28 cellular contexts compared by ENCODE assay signal in the genomic region with DNA sequence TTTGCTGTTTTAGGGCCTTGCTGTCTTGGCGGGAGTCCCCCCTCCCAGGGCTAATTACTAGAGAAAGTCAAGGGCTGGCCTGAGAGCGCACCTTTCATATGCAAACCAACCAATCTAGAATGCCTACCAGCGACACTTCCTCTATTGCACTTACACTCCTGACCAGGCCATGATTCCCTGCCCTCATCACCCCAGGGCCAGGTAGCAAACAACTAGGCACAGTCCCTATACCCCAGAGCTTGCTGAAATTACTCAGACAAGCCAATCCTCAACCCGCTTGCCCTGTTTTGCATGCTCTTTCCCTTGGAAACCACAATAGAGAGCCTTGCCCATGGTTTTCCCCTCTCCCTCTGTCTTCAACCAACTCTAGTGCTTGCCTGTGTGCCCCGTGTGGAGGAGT.
DNase-seq lines count a peak whose midpoint lies in the region; ATAC-seq, FAIRE-seq and TF ChIP-seq lines count a peak whose summit lies in the region.
"Had no signal": no experiment of that assay in that cellular context is flagged by ENCODE, and none has a peak within 500 bp of the region (broad histone marks: within the 10 kb centered on the region; RNA-seq: fewer than 3 reads in every experiment).

No MANE protein-coding gene starts in this region.

- H3K4me3 Mint-ChIP-seq in neural progenitor cell = no peak overlapping the region
- H3K4me3 Mint-ChIP-seq in CD8-positive, alpha-beta memory T cell = no peak overlapping the region
- H3K4me3 Mint-ChIP-seq: central memory CD8-positive, alpha-beta T cell; mesothelial cell of epicardium; naive thymus-derived CD4-positive, alpha-beta T cell; stimulated activated memory B cell treated with anti-CD40 and anti-IgM and Interleukin-4, amounts not matched to agents 10 μg/mL and 1 μg/mL and 100 μg/mL, for 72 hours; T-helper 17 cell had no signal

- BruUV-seq in K562 (replicated peaks; lab: Mats Ljungman, UMichigan) = no TSS peak

- H3K9me1 ChIP-seq in K562 (ENCODE audit: control insufficient read depth, insufficient read depth, low read length) = no peaks in the 10 kb centered on the region

- no peak for TF ChIP-seq EP300 in K562 (IDR thresholded peaks at IDR 0.05; ENCODE audit: low read length)

- H3K9me3 ChIP-seq in HUES48 (ENCODE audit: control insufficient read depth, insufficient read depth, low read length) (no peaks in the 10 kb centered on the region), K562 (replicated peaks; ENCODE audit: control insufficient read depth, insufficient read depth, low read depth, low read length) (no peaks in the 10 kb centered on the region), neural progenitor cell (ENCODE audit: low read depth) (no peaks in the 10 kb centered on the region)
- H3K9me3 ChIP-seq in CD8-positive, alpha-beta memory T cell (ENCODE audit: low read length) = no peaks in the 10 kb centered on the region
- H3K9me3 ChIP-seq: gastrocnemius medialis, left ventricle myocardium inferior, psoas muscle had no signal

- H3K79me2 ChIP-seq in K562 (ENCODE audit: control insufficient read depth, insufficient read depth, low read length) = no peaks in the 10 kb centered on the region
- H3K79me2 ChIP-seq in neural progenitor cell (ENCODE audit: low read depth) = no peaks in the 10 kb centered on the region
- H3K79me2 ChIP-seq: hepatocyte had no signal

- no peak for DNase-seq in GM12891 (ENCODE audit: insufficient read length, low spot score)
- DNase-seq in K562 (ENCODE audit: extremely low read depth in 1 of 4, low spot score in 3 of 4) = no peak
- DNase-seq in neural progenitor cell (ENCODE audit: low spot score) = no peak
- no peak for DNase-seq in NCI-H446 treated with DMSO at 0.1 percent for 48 hours (lab: John Stamatoyannopoulos, UW)
- DNase-seq in NCI-H524 treated with DMSO at 0.1 percent for 48 hours (lab: John Stamatoyannopoulos, UW) = no peak
- no peak for DNase-seq in CD8-positive, alpha-beta memory T cell
- DNase-seq in RWPE1 (ENCODE audit: low spot score) = no peak
- DNase-seq: activated CD4-positive, CD25-positive, alpha-beta regulatory T cell treated with anti-CD3 and anti-CD28 coated beads, Interleukin-2, amount 50 U/mL, for 72 hours; activated effector memory CD4-positive, alpha-beta T cell treated with anti-CD3 and anti-CD28 coated beads, Interleukin-2, amount 50 U/mL, for 16 hours; C1 segment of cervical spinal cord; DMS79; gastrocnemius medialis; HCEC 1CT; left ventricle myocardium inferior; naive thymus-derived CD4-positive, alpha-beta T cell; NCI-H1105 treated with DMSO at 0.1 percent for 48 hours; NCI-H1930; occipital lobe; psoas muscle; stimulated activated CD4-positive, alpha-beta T cell treated with anti-CD3 and anti-CD28 coated beads, Interleukin-4, amount 100 ng/mL, for 4 hours; T-helper 17 cell had no signal

- peaks cover 4% of the 10 kb centered on the region for H3K27me3 Mint-ChIP-seq in neural progenitor cell (ENCODE audit: insufficient read depth, low read depth)
- peaks cover 6 to 9% of the 10 kb centered on the region in 2 donors for H3K27me3 Mint-ChIP-seq in CD8-positive, alpha-beta memory T cell

- no peak for ATAC-seq in K562
- ATAC-seq: gastrocnemius medialis; naive thymus-derived CD4-positive, alpha-beta T cell; psoas muscle; SK-N-SH treated with all-trans-retinoic acid at 6 μM for 48 hours; stimulated activated memory B cell treated with anti-CD40 and anti-IgM and Interleukin-4, amounts not matched to agents 10 μg/mL and 1 μg/mL and 100 μg/mL, for 72 hours; T-helper 17 cell had no signal

- in situ Hi-C loops in K562 (cut with MboI) = loop anchor here (5.0 kb wide), 1 partner anchor 34 kb away; no protein-coding TSS in a partner anchor

- TF ChIP-seq POLR2A in GM12891 (IDR thresholded peaks at IDR 0.05; ENCODE audit: low read depth, low read length) = no peak
- no peak for TF ChIP-seq POLR2A in K562 (conservative IDR thresholded peaks at IDR 0.05)

- H3K4me3 ChIP-seq in HUES48 (ENCODE audit: low read depth, low read length) = no peak overlapping the region
- no peak overlapping the region for H3K4me3 ChIP-seq in K562
- no peak overlapping the region for H3K4me3 ChIP-seq in neural progenitor cell
- no peak overlapping the region for H3K4me3 ChIP-seq in CD8-positive, alpha-beta memory T cell (ENCODE audit: low read length)
- H3K4me3 ChIP-seq: gastrocnemius medialis, hepatocyte, left ventricle myocardium inferior, psoas muscle had no signal

- H3K4me1 ChIP-seq in HUES48 (ENCODE audit: control insufficient read depth, insufficient read depth, low read length) = peaks cover 44% of the 10 kb centered on the region
- no peaks in the 10 kb centered on the region for H3K4me1 ChIP-seq in K562 (replicated peaks in 1 of 2; ENCODE audit: control insufficient read depth in 2 of 2, insufficient read depth in 2 of 2, low read length in 2 of 2)
- peaks cover 35% of the 10 kb centered on the region for H3K4me1 ChIP-seq in neural progenitor cell
- H3K4me1 ChIP-seq in CD8-positive, alpha-beta memory T cell (ENCODE audit: insufficient read depth, low read length) = no peaks in the 10 kb centered on the region

- POLR2A ChIA-PET in K562 (lab: Yijun Ruan, JAX) = no interaction called here
- POLR2A ChIA-PET in CD8-positive, alpha-beta memory T cell (lab: Charles Lee) = no interaction called here
- POLR2A ChIA-PET in RWPE1 (lab: Yijun Ruan, JAX; ENCODE audit: low non-redundant PET) = no interaction called here

- TF ChIP-seq CTCF in K562 (IDR thresholded peaks at IDR 0.05 in 2 of 3, conservative IDR thresholded peaks at IDR 0.05 in 1 of 3; ENCODE audit: insufficient read depth in 2 of 3, low read depth in 1 of 3, low read length in 3 of 3) (no peak), neural progenitor cell (IDR thresholded peaks at IDR 0.05) (no peak), RWPE1 (conservative IDR thresholded peaks at IDR 0.05; ENCODE audit: low read depth) (no peak)

- H3K9me3 Mint-ChIP-seq in neural progenitor cell = no peaks in the 10 kb centered on the region
- H3K9me3 Mint-ChIP-seq in CD8-positive, alpha-beta memory T cell = no peaks in the 10 kb centered on the region
- H3K9me3 Mint-ChIP-seq: central memory CD8-positive, alpha-beta T cell; naive thymus-derived CD4-positive, alpha-beta T cell; stimulated activated memory B cell treated with anti-CD40 and anti-IgM and Interleukin-4, amounts not matched to agents 10 μg/mL and 1 μg/mL and 100 μg/mL, for 72 hours had no signal

- no peak for TF ChIP-seq RAD21 in K562 (CRISPR knock-in tag; conservative IDR thresholded peaks at IDR 0.05 in 1 of 2, IDR thresholded peaks at IDR 0.05 in 1 of 2)

- WGBS in K562 (ENCODE audit: insufficient coverage, low coverage, missing lambda C conversion rate) = 5% methylated on average over 5 of the region's 5 CpGs

- intact Hi-C loops in K562 (cut with micrococcal nuclease) = loop anchor here (10.0 kb wide), 1 partner anchor 442 kb away; no protein-coding TSS in a partner anchor

- peak overlapping the region; percentile 84 for H3K27ac ChIP-seq in HUES48 (ENCODE audit: low read depth, low read length)
- no peak overlapping the region for H3K27ac ChIP-seq in K562 (ENCODE audit: extremely low read depth, low read depth, low read length)
- no peak overlapping the region for H3K27ac ChIP-seq in neural progenitor cell
- H3K27ac ChIP-seq in CD8-positive, alpha-beta memory T cell (ENCODE audit: low read depth, low read length) = no peak overlapping the region
- H3K27ac ChIP-seq in RWPE1 = no peak overlapping the region
- H3K27ac ChIP-seq: gastrocnemius medialis, hepatocyte, left ventricle myocardium inferior, psoas muscle had no signal

- H3K4me2 ChIP-seq in K562 (ENCODE audit: insufficient read depth, low read length) (no peak overlapping the region), neural progenitor cell (no peak overlapping the region)
- H3K4me2 ChIP-seq: hepatocyte had no signal

- no peaks in the 10 kb centered on the region for H3K27me3 ChIP-seq in HUES48 (ENCODE audit: control insufficient read depth, insufficient read depth, low read length)
- H3K27me3 ChIP-seq in K562 (ENCODE audit: control insufficient read depth in 2 of 2, insufficient read depth in 2 of 2, low read length in 2 of 2) = peaks cover 38 to 66% of the 10 kb centered on the region in 2 experiments
- H3K27me3 ChIP-seq in neural progenitor cell = no peaks in the 10 kb centered on the region
- H3K27me3 ChIP-seq in CD8-positive, alpha-beta memory T cell (ENCODE audit: insufficient read depth, low read length, poor library complexity, severe bottlenecking) = no peaks in the 10 kb centered on the region
- H3K27me3 ChIP-seq: gastrocnemius medialis, hepatocyte had no signal

- FAIRE-seq in GM12891 (lab: Jason Lieb, UNC) (no peak), K562 (lab: Jason Lieb, UNC) (no peak)
- FAIRE-seq: islet of Langerhans had no signal

- peaks cover 34% of the 10 kb centered on the region for H3K4me1 Mint-ChIP-seq in neural progenitor cell
- peaks cover 13 to 20% (median 17%) of the 10 kb centered on the region in 3 donors for H3K4me1 Mint-ChIP-seq in CD8-positive, alpha-beta memory T cell

- peaks cover 25% of the 10 kb centered on the region for H3F3A ChIP-seq in neural progenitor cell (ENCODE audit: low read depth)

- CTCF ChIA-PET in K562 (lab: Yijun Ruan, JAX; ENCODE audit: low intra/inter-chr PET ratio) (no interaction called here), RWPE1 (lab: Yijun Ruan, JAX) (no interaction called here)
- CTCF ChIA-PET in CD8-positive, alpha-beta memory T cell (lab: Charles Lee) = no interaction called here

- peak overlapping the region; percentile 64 for H3K27ac Mint-ChIP-seq in neural progenitor cell
- H3K27ac Mint-ChIP-seq in CD8-positive, alpha-beta memory T cell = no peak overlapping the region
- H3K27ac Mint-ChIP-seq: mesothelial cell of epicardium; naive thymus-derived CD4-positive, alpha-beta T cell; stimulated activated memory B cell treated with anti-CD40 and anti-IgM and Interleukin-4, amounts not matched to agents 10 μg/mL and 1 μg/mL and 100 μg/mL, for 72 hours; T-helper 17 cell had no signal

- H3K9ac ChIP-seq in HUES48 (ENCODE audit: low read depth, low read length) (no peak overlapping the region), K562 (ENCODE audit: insufficient read depth in 1 of 2, low read depth in 2 of 2, low read length in 2 of 2) (no peak overlapping the region), neural progenitor cell (no peak overlapping the region)

- no peaks in the 10 kb centered on the region for H3K36me3 Mint-ChIP-seq in neural progenitor cell
- H3K36me3 Mint-ChIP-seq in CD8-positive, alpha-beta memory T cell = no peaks in the 10 kb centered on the region
- H3K36me3 Mint-ChIP-seq: mesothelial cell of epicardium; naive thymus-derived CD4-positive, alpha-beta T cell; stimulated activated memory B cell treated with anti-CD40 and anti-IgM and Interleukin-4, amounts not matched to agents 10 μg/mL and 1 μg/mL and 100 μg/mL, for 72 hours had no signal

- no peaks in the 10 kb centered on the region for H3K36me3 ChIP-seq in HUES48 (ENCODE audit: control insufficient read depth, insufficient read depth, low read length)
- no peaks in the 10 kb centered on the region for H3K36me3 ChIP-seq in K562 (ENCODE audit: control insufficient read depth, insufficient read depth, low read length)
- H3K36me3 ChIP-seq in neural progenitor cell = no peaks in the 10 kb centered on the region
- H3K36me3 ChIP-seq in CD8-positive, alpha-beta memory T cell (ENCODE audit: insufficient read depth, low read length) = no peaks in the 10 kb centered on the region
- H3K36me3 ChIP-seq: gastrocnemius medialis, left ventricle myocardium inferior had no signal

- H4K20me1 ChIP-seq in K562 (replicated peaks; ENCODE audit: control insufficient read depth, insufficient read depth, low read length) (no peaks in the 10 kb centered on the region), neural progenitor cell (ENCODE audit: low read depth) (no peaks in the 10 kb centered on the region)

- H2AFZ ChIP-seq in K562 (ENCODE audit: low read depth, low read length) (no peak overlapping the region), neural progenitor cell (replicated peaks) (no peak overlapping the region)
- H2AFZ ChIP-seq: hepatocyte had no signal
